Comparison of ENCODE assay signal across 9 cellular contexts in genomic region chr7:87935373-87935706, GRCh38. TPM values are rescaled to one million over a fixed set of nuclear protein-coding genes. Genes with fewer than 3 reads are reported as not detected.
DNase-seq lines count a peak whose midpoint lies in the region; ATAC-seq and TF ChIP-seq lines count a peak whose summit lies in the region.
"Had no signal": no experiment of that assay in that cellular context is flagged by ENCODE, and none has a peak within 500 bp of the region (broad histone marks: within the 10 kb centered on the region; RNA-seq: fewer than 3 reads in every experiment).

No MANE protein-coding gene starts in this region.

- H3K36me3 ChIP-seq in left ventricle myocardium inferior, result no peaks in the 10 kb centered on the region
- H3K36me3 ChIP-seq in adrenal gland (replicated peaks in 1 of 2), result no peaks in the 10 kb centered on the region
- H3K36me3 ChIP-seq in mesenchymal stem cell (ENCODE audit: control insufficient read depth in 1 of 2, insufficient read depth in 2 of 2, low read depth in 1 of 2, low read length in 2 of 2), result no peaks in the 10 kb centered on the region
- H3K36me3 ChIP-seq: SJSA1 had no signal

- no peak overlapping the region for H2BK5ac ChIP-seq in mesenchymal stem cell (ENCODE audit: low read depth, low read length, poor library complexity, severe bottlenecking)

- H4K91ac ChIP-seq in mesenchymal stem cell (ENCODE audit: low read length), result no peak overlapping the region

- H3K9ac ChIP-seq in mesenchymal stem cell (ENCODE audit: low read length), result peak overlapping the region; percentile 39

- no peak overlapping the region for H3K27ac ChIP-seq in left ventricle myocardium inferior (replicated peaks)
- H3K27ac ChIP-seq in adrenal gland, result no peak overlapping the region
- H3K27ac ChIP-seq in mesenchymal stem cell (ENCODE audit: low read length, poor library complexity, severe bottlenecking), result no peak overlapping the region
- H3K27ac ChIP-seq: SJSA1 had no signal

- no peak for DNase-seq in left ventricle myocardium inferior
- no peak for DNase-seq in Right ventricle myocardium superior
- DNase-seq in adrenal gland, result no peak
- no peak for DNase-seq in mesenchymal stem cell
- DNase-seq in amygdala (lab: John Stamatoyannopoulos, UW), result no peak
- DNase-seq in GM13976 (ENCODE audit: low spot score), result no peak

- no peaks in the 10 kb centered on the region for H3K9me3 ChIP-seq in left ventricle myocardium inferior (replicated peaks)
- no peaks in the 10 kb centered on the region for H3K9me3 ChIP-seq in adrenal gland (replicated peaks in 1 of 3)
- H3K9me3 ChIP-seq in mesenchymal stem cell (ENCODE audit: control insufficient read depth, low read length), result no peaks in the 10 kb centered on the region
- H3K9me3 ChIP-seq: SJSA1 had no signal

- no peak overlapping the region for H2BK12ac ChIP-seq in mesenchymal stem cell (ENCODE audit: low read length in 2 of 2)

- ATAC-seq in Right ventricle myocardium superior (ENCODE audit: poor library complexity) (no peak), HG02938 (IDR thresholded peaks at IDR 0.05; ENCODE audit: unreplicated experiment) (no peak)
- ATAC-seq in activated CD4-positive, CD25-positive, alpha-beta regulatory T cell treated with anti-CD3 and anti-CD28 coated beads, Interleukin-2, amount 50 U/mL, for 24 hours, result no peak

- H2BK120ac ChIP-seq in mesenchymal stem cell (ENCODE audit: low read depth, low read length), result no peak overlapping the region

- no peak overlapping the region for H3K18ac ChIP-seq in mesenchymal stem cell (ENCODE audit: low read depth in 1 of 2, low read length in 2 of 2)

- peaks cover 20% of the 10 kb centered on the region for H3K4me1 ChIP-seq in left ventricle myocardium inferior
- H3K4me1 ChIP-seq in adrenal gland (replicated peaks in 1 of 2), result peaks cover 10 to 13% of the 10 kb centered on the region in 2 donors
- peaks cover 11% of the 10 kb centered on the region for H3K4me1 ChIP-seq in mesenchymal stem cell (ENCODE audit: control insufficient read depth, insufficient read depth, low read depth, low read length)

- H3K79me1 ChIP-seq in mesenchymal stem cell (replicated peaks; ENCODE audit: low read length, poor library complexity, severe bottlenecking), result no peaks in the 10 kb centered on the region

- TF ChIP-seq CTCF in left ventricle myocardium inferior (IDR thresholded peaks at IDR 0.05; ENCODE audit: borderline replicate concordance) (no peak), adrenal gland (IDR thresholded peaks at IDR 0.05) (no peak), GM13976 (IDR thresholded peaks at IDR 0.05; ENCODE audit: borderline replicate concordance, control extremely low read depth, extremely low read depth, insufficient read depth, missing control alignments) (no peak)

- no peak overlapping the region for H2BK15ac ChIP-seq in mesenchymal stem cell (ENCODE audit: low read depth, poor library complexity, severe bottlenecking)

- no peak overlapping the region for H3K14ac ChIP-seq in mesenchymal stem cell (ENCODE audit: low read length in 2 of 2)

- no peak overlapping the region for H3K23ac ChIP-seq in mesenchymal stem cell (ENCODE audit: low read length in 2 of 2)

- H3K27me3 ChIP-seq in left ventricle myocardium inferior (ENCODE audit: low read depth) (no peaks in the 10 kb centered on the region), adrenal gland (no peaks in the 10 kb centered on the region), mesenchymal stem cell (ENCODE audit: control insufficient read depth in 1 of 2, insufficient read depth in 1 of 2, low read length in 2 of 2) (peaks cover 0 to 10% of the 10 kb centered on the region in 2 experiments)

- H3K4me3 ChIP-seq in left ventricle myocardium inferior (peak overlapping the region; percentile 92), adrenal gland (peak overlapping the region in 3 of 4 donors; percentile 4 to 92 (median 90)), mesenchymal stem cell (ENCODE audit: insufficient read depth in 1 of 2, low read depth in 1 of 2, low read length in 2 of 2) (peak overlapping the region in 1 of 2 experiments; percentile 78)

- H2AK5ac ChIP-seq in mesenchymal stem cell (ENCODE audit: low read length, severe bottlenecking), result no peak overlapping the region

- no peak overlapping the region for H3K4ac ChIP-seq in mesenchymal stem cell (ENCODE audit: low read depth in 1 of 2, low read length in 2 of 2)

- 22 to 29% (median 25%) methylated on average over 5 to 8 of the region's 8 CpGs for WGBS in adrenal gland, 4 donors
- WGBS in mesenchymal stem cell, result 37% methylated on average over 6 of the region's 8 CpGs

- in situ Hi-C loops in GM13976 (cut with MboI; ENCODE audit: low sequenced_read_pairs, unreplicated experiment), result no loop called here

- peak overlapping the region; percentile 100 for H3K4me2 ChIP-seq in mesenchymal stem cell (ENCODE audit: low read length, poor library complexity, severe bottlenecking)

- H2AFZ ChIP-seq in mesenchymal stem cell (ENCODE audit: low read depth, low read length), result no peak overlapping the region

- no peak for TF ChIP-seq POLR2A in adrenal gland (IDR thresholded peaks at IDR 0.05)

- intact Hi-C loops in left ventricle myocardium inferior (cut with micrococcal nuclease), result no loop called here
- intact Hi-C loops in Right ventricle myocardium superior (cut with DNase I), result no loop called here
- intact Hi-C loops in adrenal gland (cut with DNase I), result loop anchor here in 1 of 2 donors (10.0 kb wide), 1 partner anchor 179 kb away; no protein-coding TSS in a partner anchor

- H4K8ac ChIP-seq in mesenchymal stem cell (ENCODE audit: low read length), result no peak overlapping the region

RNA-seq across cellular contexts. Expression of gene ADAM22, which starts 1.3 kb away (rescaled TPM):
- 1.9 TPM for total RNA-seq in left ventricle myocardium inferior
- total RNA-seq in Right ventricle myocardium superior, result 1.3 TPM
- 10 to 100 TPM in 7 of 8 donors, 1 to 10 TPM in 1; 7.8 to 35.0 (median 27.2) TPM for total RNA-seq in adrenal gland
- 1 to 10 TPM; 2.3 to 5.2 (median 3.2) TPM for polyA plus RNA-seq in adrenal gland
- polyA plus RNA-seq in mesenchymal stem cell (2013, experiment 1 of 2), result 0.73 TPM
- polyA plus RNA-seq in mesenchymal stem cell (2013, experiment 2 of 2), result 0.71 TPM

RNA-seq across cellular contexts. Expression of gene DBF4, which starts 59.0 kb away (rescaled TPM):
- total RNA-seq in left ventricle myocardium inferior, result 1.3 TPM
- 1.1 TPM for total RNA-seq in Right ventricle myocardium superior
- 10 to 100 TPM in 1 of 8 donors, 1 to 10 TPM in 6, under 1 TPM in 1; 0.91 to 23.2 (median 7.5) TPM for total RNA-seq in adrenal gland
- polyA plus RNA-seq in adrenal gland, result 1 to 10 TPM; 5.6 to 6.6 (median 5.8) TPM
- polyA plus RNA-seq in mesenchymal stem cell (2013, experiment 1 of 2), result 14.2 TPM
- polyA plus RNA-seq in mesenchymal stem cell (2013, experiment 2 of 2), result 14.5 TPM

RNA-seq across cellular contexts. Expression of gene SLC25A40, which starts 59.2 kb away (rescaled TPM):
- total RNA-seq in left ventricle myocardium inferior, result 27.0 TPM
- 20.8 TPM for total RNA-seq in Right ventricle myocardium superior
- total RNA-seq in adrenal gland, result 10 to 100 TPM in 7 of 8 donors, 1 to 10 TPM in 1; 9.9 to 57.2 (median 25.1) TPM
- polyA plus RNA-seq in adrenal gland, result 10 to 100 TPM in 1 of 3 donors, 1 to 10 TPM in 2; 4.5 to 21.6 (median 6.1) TPM
- polyA plus RNA-seq in mesenchymal stem cell (2013, experiment 1 of 2), result 9.6 TPM
- polyA plus RNA-seq in mesenchymal stem cell (2013, experiment 2 of 2), result 10.2 TPM
